16 cellular contexts compared by ENCODE assay signal in genomic region chr6:7041511-7042026, GRCh38.
DNase-seq lines count a peak whose midpoint lies in the region; ATAC-seq, FAIRE-seq and TF ChIP-seq lines count a peak whose summit lies in the region.
"Had no signal": no experiment of that assay in that cellular context is flagged by ENCODE, and none has a peak within 500 bp of the region (broad histone marks: within the 10 kb centered on the region; RNA-seq: fewer than 3 reads in every experiment).

No MANE protein-coding gene starts in this region.

- CTCF ChIA-PET in activated B cell treated with CpG ODN at 0.5 μM for 24 hours (lab: Charles Lee), result no interaction called here

- H3K4me3 Mint-ChIP-seq in activated B cell treated with CpG ODN at 0.5 μM for 24 hours, result peak overlapping the region; percentile 61
- peak overlapping the region in 9 of 10 donors; percentile 16 to 63 (median 46) for H3K4me3 Mint-ChIP-seq in naive thymus-derived CD8-positive, alpha-beta T cell
- H3K4me3 Mint-ChIP-seq: activated naive CD4-positive, alpha-beta T cell treated with anti-CD3 and anti-CD28 coated beads, Interleukin-2, amount 50 U/mL, for 24 hours; T-helper 1 cell treated with Interleukin-12 subunit alpha and Interleukin-12 subunit beta and Interleukin-4 antibody, amounts not matched to agents 30 μg/mL and 1 μg/mL, for 36 hours had no signal

- peak; percentile 93 for ATAC-seq in activated B cell treated with CpG ODN at 0.5 μM for 24 hours (ENCODE audit: low read depth)
- peak; percentile 54 to 70 for ATAC-seq in naive thymus-derived CD8-positive, alpha-beta T cell

- no peaks in the 10 kb centered on the region for H3K27me3 ChIP-seq in HUES6 (ENCODE audit: control insufficient read depth, insufficient read depth, low read length)
- H3K27me3 ChIP-seq: left lung had no signal

- TF ChIP-seq CTCF in GM13977 (IDR thresholded peaks at IDR 0.05; ENCODE audit: extremely low read depth, insufficient read depth, missing control alignments) (no peak), activated B cell treated with CpG ODN at 0.5 μM for 24 hours (IDR thresholded peaks at IDR 0.05) (no peak)

- no peak for FAIRE-seq in RCC 7860 (lab: Jason Lieb, UNC)

- H3K9me3 Mint-ChIP-seq in activated B cell treated with CpG ODN at 0.5 μM for 24 hours, result no peaks in the 10 kb centered on the region
- no peaks in the 10 kb centered on the region for H3K9me3 Mint-ChIP-seq in naive thymus-derived CD8-positive, alpha-beta T cell
- H3K9me3 Mint-ChIP-seq: activated naive CD4-positive, alpha-beta T cell treated with anti-CD3 and anti-CD28 coated beads, Interleukin-2, amount 50 U/mL, for 24 hours; T-helper 1 cell treated with Interleukin-12 subunit alpha and Interleukin-12 subunit beta and Interleukin-4 antibody, amounts not matched to agents 30 μg/mL and 1 μg/mL, for 36 hours had no signal

- peaks cover 23% of the 10 kb centered on the region for H3K4me1 ChIP-seq in HUES6 (ENCODE audit: control insufficient read depth, insufficient read depth, low read length)
- H3K4me1 ChIP-seq: parathyroid adenoma had no signal

- intact Hi-C loops in activated B cell treated with CpG ODN at 0.5 μM for 24 hours (cut with micrococcal nuclease), result loop anchor here (1.0 kb wide), 1 partner anchor 11 kb away; no protein-coding TSS in a partner anchor

- no peaks in the 10 kb centered on the region for H3K36me3 ChIP-seq in HUES6 (ENCODE audit: control insufficient read depth, insufficient read depth, low read length)
- H3K36me3 ChIP-seq: left lung had no signal

- in situ Hi-C loops in GM13977 (cut with MboI; ENCODE audit: low pct_unique_long_range_greater_than_20kb, low sequenced_read_pairs, unreplicated experiment), result no loop called here

- peaks cover 28% of the 10 kb centered on the region for H3K4me1 Mint-ChIP-seq in activated B cell treated with CpG ODN at 0.5 μM for 24 hours
- peaks cover 9 to 26% (median 22%) of the 10 kb centered on the region in 4 donors for H3K4me1 Mint-ChIP-seq in naive thymus-derived CD8-positive, alpha-beta T cell

- POLR2A ChIA-PET in activated B cell treated with CpG ODN at 0.5 μM for 24 hours (lab: Charles Lee), result interaction anchor here (0.6 to 2.6 kb wide), 3 partner anchors 10 to 230 kb away, joined by 3 to 12 read pairs (median 3); no protein-coding TSS in a partner anchor
- POLR2A ChIA-PET in naive thymus-derived CD8-positive, alpha-beta T cell (lab: Charles Lee), result no interaction called here

- H3K27ac Mint-ChIP-seq in activated B cell treated with CpG ODN at 0.5 μM for 24 hours, result peak overlapping the region; percentile 82
- H3K27ac Mint-ChIP-seq in naive thymus-derived CD8-positive, alpha-beta T cell, result peak overlapping the region; percentile 2 to 82 (median 24)
- H3K27ac Mint-ChIP-seq: activated naive CD4-positive, alpha-beta T cell treated with anti-CD3 and anti-CD28 coated beads, Interleukin-2, amount 50 U/mL, for 24 hours; T-helper 1 cell treated with Interleukin-12 subunit alpha and Interleukin-12 subunit beta and Interleukin-4 antibody, amounts not matched to agents 30 μg/mL and 1 μg/mL, for 36 hours had no signal

- no peaks in the 10 kb centered on the region for H3K9me3 ChIP-seq in HUES6 (ENCODE audit: control insufficient read depth, insufficient read depth, low read depth, low read length)
- H3K9me3 ChIP-seq: left lung had no signal

- no peaks in the 10 kb centered on the region for H3K27me3 Mint-ChIP-seq in activated B cell treated with CpG ODN at 0.5 μM for 24 hours
- H3K27me3 Mint-ChIP-seq in naive thymus-derived CD8-positive, alpha-beta T cell, result no peaks in the 10 kb centered on the region
- H3K27me3 Mint-ChIP-seq: activated naive CD4-positive, alpha-beta T cell treated with anti-CD3 and anti-CD28 coated beads, Interleukin-2, amount 50 U/mL, for 24 hours had no signal

- H3K4me3 ChIP-seq in HUES6 (ENCODE audit: low read depth, low read length), result no peak overlapping the region; the same call in 1 of the 2 replicates
- H3K4me3 ChIP-seq: dorsolateral prefrontal cortex, left lung had no signal

- H3K9ac ChIP-seq in HUES6 (ENCODE audit: low read length), result peak overlapping the region; percentile 22
- H3K9ac ChIP-seq: parathyroid adenoma had no signal

- peak overlapping the region; percentile 49; the same call in 1 of the 2 replicates for H3K27ac ChIP-seq in HUES6 (ENCODE audit: low read depth, low read length)
- H3K27ac ChIP-seq: dorsolateral prefrontal cortex, parathyroid adenoma had no signal

- no peaks in the 10 kb centered on the region for H3K36me3 Mint-ChIP-seq in activated B cell treated with CpG ODN at 0.5 μM for 24 hours (ENCODE audit: low read depth)
- no peaks in the 10 kb centered on the region for H3K36me3 Mint-ChIP-seq in naive thymus-derived CD8-positive, alpha-beta T cell
- H3K36me3 Mint-ChIP-seq: activated naive CD4-positive, alpha-beta T cell treated with anti-CD3 and anti-CD28 coated beads, Interleukin-2, amount 50 U/mL, for 24 hours had no signal

- DNase-seq in GM13977 (ENCODE audit: low spot score), result peak; percentile 57
- no peak for DNase-seq in activated B cell treated with CpG ODN at 0.5 μM for 24 hours
- DNase-seq in naive thymus-derived CD8-positive, alpha-beta T cell, result peak in 3 of 10 donors; percentile 10 to 18 (median 12)
- no peak for DNase-seq in EL
- no peak for DNase-seq in activated CD4-positive, alpha-beta T cell treated with anti-CD3 and anti-CD28 coated beads, Interleukin-2, amount 50 U/mL, for 1 hour
- DNase-seq in RCC 7860 (ENCODE audit: low spot score), result no peak
- DNase-seq in AG08395 (ENCODE audit: low spot score), result no peak
- DNase-seq: COR-L47; dorsolateral prefrontal cortex; NCI-H187 treated with DMSO at 0.1 percent for 48 hours; NK-92 treated with Interleukin-12 subunit alpha and Interleukin-12 subunit beta, amount 100 ng/mL, for 24 hours had no signal
